Comparison of ENCODE assay signal across 8 cellular contexts in the genomic region with DNA sequence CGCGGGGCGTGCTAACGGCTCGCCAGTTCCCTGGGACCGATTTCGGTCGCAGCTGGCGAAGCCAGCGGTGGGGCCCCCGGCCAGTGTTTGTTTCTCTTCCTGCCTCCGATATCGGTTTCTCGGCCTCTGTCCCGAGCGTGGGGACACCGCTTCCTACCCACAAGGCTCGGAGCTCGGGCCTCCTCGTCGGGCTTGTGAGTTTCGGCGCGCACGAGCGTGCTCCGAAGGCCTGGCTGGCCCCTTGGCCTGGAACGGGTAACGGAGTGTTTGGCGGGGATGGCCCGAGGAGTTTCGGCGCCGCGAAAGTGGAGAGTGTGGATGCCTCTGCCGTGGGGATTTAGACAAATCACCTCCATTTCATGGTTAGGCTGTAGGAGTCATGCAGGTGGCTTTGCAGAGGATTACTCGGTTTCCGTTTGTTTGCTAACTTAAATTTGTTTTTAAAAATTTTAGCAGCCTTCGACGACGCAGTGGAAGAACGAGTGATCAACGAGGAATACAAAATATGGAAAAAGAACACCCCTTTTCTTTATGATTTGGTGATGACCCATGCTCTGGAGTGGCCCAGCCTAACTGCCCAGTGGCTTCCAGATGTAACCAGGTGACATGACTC. TPM values are rescaled to one million over a fixed set of nuclear protein-coding genes. Genes with fewer than 3 reads are reported as not detected.
DNase-seq lines count a peak whose midpoint lies in the region; ATAC-seq and FAIRE-seq lines count a peak whose summit lies in the region.

No MANE protein-coding gene starts in this region.

- peak overlapping the region; percentile 92 to 100 for H3K27ac ChIP-seq in small intestine (ENCODE audit: low read depth in 1 of 2, low read length in 1 of 2)

- DNase-seq in NCI-H2029 (lab: John Stamatoyannopoulos, UW) = peak; percentile 51
- no peak for DNase-seq in NCI-H2029 treated with DMSO at 0.1 percent for 48 hours (lab: John Stamatoyannopoulos, UW)
- no peak for DNase-seq in activated T-helper 2 cell treated with anti-CD3 and anti-CD28 coated beads, Interferon-gamma antibody, Interleukin-2, Interleukin-4, amounts not matched to agents 10 μg/mL and 5 μg/mL and 100 μg/mL, durations not matched to agents 14 hours and 24 hours and 36 hours (ENCODE audit: low spot score)
- no peak for DNase-seq in left ventricle myocardium superior
- DNase-seq in small intestine = no peak
- DNase-seq in foreskin melanocyte = no peak

- intact Hi-C loops in activated T-helper 2 cell treated with anti-CD3 and anti-CD28 coated beads, Interferon-gamma antibody, Interleukin-2, Interleukin-4, amounts not matched to agents 10 μg/mL and 5 μg/mL and 100 μg/mL, durations not matched to agents 14 hours and 24 hours and 36 hours (cut with micrococcal nuclease) = loop anchor here (2.0 kb wide), 4 partner anchors 29 to 473 kb away; a partner anchor contains a TSS
- intact Hi-C loops in left ventricle myocardium superior (cut with micrococcal nuclease) = no loop called here

- H3K27me3 Mint-ChIP-seq in activated T-helper 2 cell treated with anti-CD3 and anti-CD28 coated beads, Interferon-gamma antibody, Interleukin-2, Interleukin-4, amounts not matched to agents 10 μg/mL and 5 μg/mL and 100 μg/mL, durations not matched to agents 14 hours and 24 hours and 36 hours (ENCODE audit: low read depth) = no peaks in the 10 kb centered on the region

- no peaks in the 10 kb centered on the region for H3K9me3 ChIP-seq in small intestine (ENCODE audit: control insufficient read depth, low read depth)

- peaks cover 3 to 6% of the 10 kb centered on the region in 2 donors for H3K36me3 ChIP-seq in small intestine (ENCODE audit: control insufficient read depth in 2 of 2, insufficient read depth in 2 of 2, low read length in 2 of 2)

- no peak for FAIRE-seq in small intestine (lab: Jason Lieb, UNC)

- peak overlapping the region; percentile 58 to 75 for H3K4me3 ChIP-seq in small intestine (ENCODE audit: low read depth in 1 of 2, low read length in 2 of 2)

- peaks cover 54% of the 10 kb centered on the region for H3K36me3 Mint-ChIP-seq in activated T-helper 2 cell treated with anti-CD3 and anti-CD28 coated beads, Interferon-gamma antibody, Interleukin-2, Interleukin-4, amounts not matched to agents 10 μg/mL and 5 μg/mL and 100 μg/mL, durations not matched to agents 14 hours and 24 hours and 36 hours (ENCODE audit: low read depth)

- H3K27ac Mint-ChIP-seq in activated T-helper 2 cell treated with anti-CD3 and anti-CD28 coated beads, Interferon-gamma antibody, Interleukin-2, Interleukin-4, amounts not matched to agents 10 μg/mL and 5 μg/mL and 100 μg/mL, durations not matched to agents 14 hours and 24 hours and 36 hours = peak overlapping the region; percentile 100

- H3K4me1 Mint-ChIP-seq in activated T-helper 2 cell treated with anti-CD3 and anti-CD28 coated beads, Interferon-gamma antibody, Interleukin-2, Interleukin-4, amounts not matched to agents 10 μg/mL and 5 μg/mL and 100 μg/mL, durations not matched to agents 14 hours and 24 hours and 36 hours (ENCODE audit: low read depth) = peaks cover 38% of the 10 kb centered on the region

- peaks cover 2 to 7% of the 10 kb centered on the region in 2 donors for H3K4me1 ChIP-seq in small intestine (ENCODE audit: control insufficient read depth in 2 of 2, insufficient read depth in 1 of 2, low read depth in 1 of 2, low read length in 1 of 2)

- ATAC-seq in HG02678 (IDR thresholded peaks at IDR 0.05; ENCODE audit: unreplicated experiment) (peak; percentile 19), left ventricle myocardium superior (peak; percentile 13), HG03175 (IDR thresholded peaks at IDR 0.05; ENCODE audit: unreplicated experiment) (no peak)

- 0 to 1% (median 0%) methylated on average over 37 to 43 of the region's 43 CpGs for WGBS in small intestine, 3 donors

- H3K9me3 Mint-ChIP-seq in activated T-helper 2 cell treated with anti-CD3 and anti-CD28 coated beads, Interferon-gamma antibody, Interleukin-2, Interleukin-4, amounts not matched to agents 10 μg/mL and 5 μg/mL and 100 μg/mL, durations not matched to agents 14 hours and 24 hours and 36 hours = no peaks in the 10 kb centered on the region

- peak overlapping the region; percentile 93 for H3K4me3 Mint-ChIP-seq in activated T-helper 2 cell treated with anti-CD3 and anti-CD28 coated beads, Interferon-gamma antibody, Interleukin-2, Interleukin-4, amounts not matched to agents 10 μg/mL and 5 μg/mL and 100 μg/mL, durations not matched to agents 14 hours and 24 hours and 36 hours (ENCODE audit: low read depth)

- no peaks in the 10 kb centered on the region for H3K27me3 ChIP-seq in small intestine (ENCODE audit: control insufficient read depth in 2 of 2, insufficient read depth in 2 of 2, low read length in 2 of 2)

RNA-seq across cellular contexts. Expression of a gene that starts 0.6 kb away (rescaled TPM):
- 325 TPM in 2 replicates for total RNA-seq in activated T-helper 2 cell treated with anti-CD3 and anti-CD28 coated beads, Interferon-gamma antibody, Interleukin-2, Interleukin-4, amounts not matched to agents 10 μg/mL and 5 μg/mL and 100 μg/mL, durations not matched to agents 14 hours and 24 hours and 36 hours
- total RNA-seq in left ventricle myocardium superior = 98.9 TPM
- polyA plus RNA-seq in small intestine = 10 to 100 TPM; 38.7 to 74.9 (median 45.1) TPM

RNA-seq across cellular contexts. Expression of a gene that starts 1.2 kb away (rescaled TPM):
- total RNA-seq in activated T-helper 2 cell treated with anti-CD3 and anti-CD28 coated beads, Interferon-gamma antibody, Interleukin-2, Interleukin-4, amounts not matched to agents 10 μg/mL and 5 μg/mL and 100 μg/mL, durations not matched to agents 14 hours and 24 hours and 36 hours = 48.0 and 49.8 TPM in 2 replicates
- 34.5 TPM for total RNA-seq in left ventricle myocardium superior
- polyA plus RNA-seq in small intestine = 10 to 100 TPM; 55.7 to 98.4 (median 90.8) TPM

RNA-seq across cellular contexts. Expression of a gene that starts 51.0 kb away (rescaled TPM):
- not detected in 2 replicates for total RNA-seq in activated T-helper 2 cell treated with anti-CD3 and anti-CD28 coated beads, Interferon-gamma antibody, Interleukin-2, Interleukin-4, amounts not matched to agents 10 μg/mL and 5 μg/mL and 100 μg/mL, durations not matched to agents 14 hours and 24 hours and 36 hours
- total RNA-seq in left ventricle myocardium superior = 12.2 TPM
- 1 to 10 TPM; 1.1 to 4.7 (median 3.5) TPM for polyA plus RNA-seq in small intestine

Comparison
In these comparisons a context has a peak if more than half of its experiments do, and no peak if none do; other contexts are left out.
1. RNA of a gene that starts 51.0 kb away (total RNA-seq): 12.2 TPM in left ventricle myocardium superior (single experiment); not detected in activated T-helper 2 cell treated with anti-CD3 and anti-CD28 coated beads, Interferon-gamma antibody, Interleukin-2, Interleukin-4, amounts not matched to agents 10 μg/mL and 5 μg/mL and 100 μg/mL, durations not matched to agents 14 hours and 24 hours and 36 hours; every median in the first group is over 10 times any median in the second.